ENCODE assay signal across 8 cellular contexts in genomic region chr4:42656986-42657792, GRCh38. TPM values are rescaled to one million over a fixed set of nuclear protein-coding genes. Genes with fewer than 3 reads are reported as not detected.
DNase-seq lines count a peak whose midpoint lies in the region; ATAC-seq, FAIRE-seq and TF ChIP-seq lines count a peak whose summit lies in the region.

Gene ATP8A1 (minus strand): TSS chr4:42657105. CDS start chr4:42656873, 232 bp downstream.

- H3K36me3 ChIP-seq in cardiac muscle cell (no peaks in the 10 kb centered on the region), pancreas (no peaks in the 10 kb centered on the region), thyroid gland (no peaks in the 10 kb centered on the region)

- ATAC-seq in HG02798 (IDR thresholded peaks at IDR 0.05; ENCODE audit: poor library complexity, unreplicated experiment) (peak; percentile 82), pancreas (peak; percentile 90 to 96 (median 93))

- H3K27me3 ChIP-seq in cardiac muscle cell (no peaks in the 10 kb centered on the region), pancreas (no peaks in the 10 kb centered on the region), thyroid gland (no peaks in the 10 kb centered on the region)

- DNase-seq in GM12891 (ENCODE audit: insufficient read length, low spot score) (peak; percentile 75), NCI-H1417 treated with DMSO at 0.1 percent for 48 hours (lab: John Stamatoyannopoulos, UW) (peak; percentile 84), SW 1271 (lab: John Stamatoyannopoulos, UW) (peak; percentile 54 to 86), cardiac muscle cell (ENCODE audit: low read depth in 1 of 2, low spot score in 1 of 2) (peak; percentile 94 to 97), pancreas (peak; percentile 87 to 97 (median 94)), thyroid gland (peak; percentile 97 to 98)
- peak; percentile 91 for DNase-seq in activated naive CD8-positive, alpha-beta T cell treated with anti-CD3 and anti-CD28 coated beads, Interleukin-2, amount 50 U/mL, for 16 hours (ENCODE audit: low read depth, low spot score)

- peak; percentile 94 for TF ChIP-seq POLR2A in GM12891 (IDR thresholded peaks at IDR 0.05; ENCODE audit: low read depth, low read length)
- peak; percentile 65 to 90 for TF ChIP-seq POLR2A in thyroid gland (IDR thresholded peaks at IDR 0.05)

- peak within 1 kb of the TSS; percentile 78 for H3K4me3 ChIP-seq in cardiac muscle cell
- peak within 1 kb of the TSS; percentile 86 to 94 (median 91) for H3K4me3 ChIP-seq in pancreas
- H3K4me3 ChIP-seq in thyroid gland (replicated peaks in 1 of 3), result peak within 1 kb of the TSS; percentile 68 to 92 (median 68)

- peak; percentile 94 for FAIRE-seq in GM12891 (lab: Jason Lieb, UNC)
- FAIRE-seq in pancreas (lab: Jason Lieb, UNC), result no peak

- peak within 1 kb of the TSS; percentile 100 for H3K27ac ChIP-seq in cardiac muscle cell
- peak within 1 kb of the TSS; percentile 86 to 94 (median 92) for H3K27ac ChIP-seq in pancreas
- H3K27ac ChIP-seq in thyroid gland, result peak within 1 kb of the TSS; percentile 86 to 90 (median 88)

- H3K4me1 ChIP-seq in cardiac muscle cell (ENCODE audit: low read depth) (peaks cover 13% of the 10 kb centered on the region), pancreas (peaks cover 15 to 34% (median 22%) of the 10 kb centered on the region in 3 donors), thyroid gland (peaks cover 34 to 40% of the 10 kb centered on the region in 2 donors)

- intact Hi-C loops in pancreas (cut with DNase I), result no loop called here
- intact Hi-C loops in thyroid gland (cut with DNase I), result no loop called here

- no peaks in the 10 kb centered on the region for H3K9me3 ChIP-seq in cardiac muscle cell (ENCODE audit: low read depth)
- no peaks in the 10 kb centered on the region for H3K9me3 ChIP-seq in pancreas
- H3K9me3 ChIP-seq in thyroid gland, result no peaks in the 10 kb centered on the region

- TF ChIP-seq CTCF in cardiac muscle cell (IDR thresholded peaks at IDR 0.05; ENCODE audit: low read depth, low read length), result peak; percentile 4
- no peak for TF ChIP-seq CTCF in pancreas (IDR thresholded peaks at IDR 0.05)
- TF ChIP-seq CTCF in thyroid gland (IDR thresholded peaks at IDR 0.05), result peak in 2 of 6 experiments; percentile 22

- WGBS in pancreas, 2 donors, result 0% methylated on average over 37 to 68 of the region's 68 CpGs
- 0 to 1% methylated on average over 18 to 21 of the region's 68 CpGs for WGBS in thyroid gland, 2 donors

TF ChIP-seq in GM12891, 5 proteins besides CTCF, POLR2A, EP300 and RAD21:
- TF ChIP-seq TAF1 (IDR thresholded peaks at IDR 0.05; ENCODE audit: low read depth, low read length) (peak; percentile 95), POU2F2 (IDR thresholded peaks at IDR 0.05; ENCODE audit: low read depth, low read length) (peak; percentile 46; the same call in 1 of the 2 replicates), POLR2AphosphoS5 (IDR thresholded peaks at IDR 0.05; ENCODE audit: low read depth, low read length) (peak; percentile 86), SPI1 (IDR thresholded peaks at IDR 0.05; ENCODE audit: low read depth, low read length) (no peak)

RNA-seq across cellular contexts. Expression of gene ATP8A1, which starts in this region (rescaled TPM):
- 13.4 TPM for polyA plus RNA-seq in GM12891 (2012; ENCODE audit: low read depth, missing spikeins)
- total RNA-seq in cardiac muscle cell (21.1 and 22.7 TPM in 2 replicates), pancreas (10 to 100 TPM in 4 of 6 donors, 1 to 10 TPM in 2; 8.2 to 15.3 (median 11.1) TPM), thyroid gland (100 to 1,000 TPM; 191 to 274 (median 245) TPM)
- polyA plus RNA-seq in cardiac muscle cell (5.0 and 7.6 TPM in 2 replicates), pancreas (10 to 100 TPM in 1 of 2 donors, 1 to 10 TPM in 1; 4.8 to 11.2 TPM)

Comparison
In these comparisons a context has a peak if more than half of its experiments do, and no peak if none do; other contexts are left out.
1. Peak in every context shown above with its lines: DNase-seq, ATAC-seq, H3K4me3 ChIP-seq and H3K27ac ChIP-seq.